13 cellular contexts compared by ENCODE assay signal in genomic region chr22:31192513-31192912, GRCh38. TPM values are rescaled to one million over a fixed set of nuclear protein-coding genes. Genes with fewer than 3 reads are reported as not detected.
DNase-seq lines count a peak whose midpoint lies in the region; ATAC-seq and TF ChIP-seq lines count a peak whose summit lies in the region.
"Had no signal": no experiment of that assay in that cellular context is flagged by ENCODE, and none has a peak within 500 bp of the region (broad histone marks: within the 10 kb centered on the region; RNA-seq: fewer than 3 reads in every experiment).

No MANE protein-coding gene starts in this region.

- TF ChIP-seq CTCF in 22Rv1 (IDR thresholded peaks at IDR 0.05) (no peak), HEK293 (tag by site-specific recombination; IDR thresholded peaks at IDR 0.05) (no peak), fibroblast of the aortic adventitia (IDR thresholded peaks at IDR 0.05; ENCODE audit: insufficient read depth, low read length) (no peak)

- H3K4me3 ChIP-seq in HEK293 (ENCODE audit: low read depth, low read length) = no peak overlapping the region
- no peak overlapping the region for H3K4me3 ChIP-seq in fibroblast of the aortic adventitia (ENCODE audit: low read depth, low read length)
- no peak overlapping the region for H3K4me3 ChIP-seq in effector memory CD4-positive, alpha-beta T cell (ENCODE audit: insufficient read depth, low read depth, low read length, poor library complexity, severe bottlenecking)

- H3K27ac ChIP-seq in 22Rv1 = peak overlapping the region; percentile 51
- H3K27ac ChIP-seq in HEK293 (ENCODE audit: extremely low read depth, low read depth, low read length) = no peak overlapping the region
- H3K27ac ChIP-seq in effector memory CD4-positive, alpha-beta T cell (ENCODE audit: insufficient read depth, low read length, poor library complexity, severe bottlenecking) = no peak overlapping the region

- no peaks in the 10 kb centered on the region for H3K27me3 ChIP-seq in effector memory CD4-positive, alpha-beta T cell (replicated peaks; ENCODE audit: control insufficient read depth, insufficient read depth, low read length, poor library complexity, severe bottlenecking)

- H3K36me3 ChIP-seq in HEK293 (ENCODE audit: control insufficient read depth in 2 of 2, insufficient read depth in 1 of 2, low read length in 2 of 2) = peaks cover 12 to 48% of the 10 kb centered on the region in 2 experiments
- peaks cover 40% of the 10 kb centered on the region for H3K36me3 ChIP-seq in effector memory CD4-positive, alpha-beta T cell (ENCODE audit: control insufficient read depth, insufficient read depth, low read length)

- in situ Hi-C loops in SK-MEL-5 (cut with HindIII; ENCODE audit: low pct_unique_long_range_greater_than_20kb, low sequenced_read_pairs) = no loop called here

- no peaks in the 10 kb centered on the region for H3K4me1 ChIP-seq in HEK293 (ENCODE audit: control insufficient read depth, insufficient read depth, low read length)
- no peaks in the 10 kb centered on the region for H3K4me1 ChIP-seq in effector memory CD4-positive, alpha-beta T cell (ENCODE audit: control insufficient read depth, insufficient read depth, low read length, poor library complexity, severe bottlenecking)

- DNase-seq in SK-MEL-5 (ENCODE audit: low read depth, low spot score) (peak; percentile 51), fibroblast of the aortic adventitia (ENCODE audit: low read depth) (peak; percentile 76), DMS53 (lab: John Stamatoyannopoulos, UW) (no peak), NCI-H187 treated with DMSO at 0.1 percent for 48 hours (lab: John Stamatoyannopoulos, UW) (no peak)
- DNase-seq in effector memory CD4-positive, alpha-beta T cell = no peak
- DNase-seq: activated CD8-positive, alpha-beta memory T cell treated with anti-CD3 and anti-CD28 coated beads, Interleukin-2, amount 50 U/mL, for 48 hours; NCI-H345; SHP77; stimulated activated CD4-positive, alpha-beta T cell treated with anti-CD3 and anti-CD28 coated beads, Interleukin-2, amount 100 ng/mL, for 24 hours had no signal

- no peak for ATAC-seq in GM21381 (IDR thresholded peaks at IDR 0.05; ENCODE audit: unreplicated experiment)
- ATAC-seq: stimulated activated effector memory CD8-positive, alpha-beta T cell treated with anti-CD3 and anti-CD28 coated beads, Interleukin-12 subunit alpha, Interleukin-12 subunit beta, amount 100 ng/mL, for 72 hours had no signal

- CTCF ChIA-PET in HEK293 (lab: Yijun Ruan, JAX) = interaction anchor here (0.7 to 3.6 kb wide), 4 partner anchors 17 to 81 kb away, joined by 3 to 19 read pairs (median 6); partner anchors contain the start of gene LIMK2

- POLR2A ChIA-PET in HEK293 (lab: Yijun Ruan, JAX) = no interaction called here

- H3K9me3 ChIP-seq in HEK293 (ENCODE audit: control insufficient read depth, insufficient read depth, low read depth, low read length) = no peaks in the 10 kb centered on the region
- H3K9me3 ChIP-seq in effector memory CD4-positive, alpha-beta T cell (ENCODE audit: control insufficient read depth, low read length) = no peaks in the 10 kb centered on the region

TF ChIP-seq in HEK293, 187 proteins besides CTCF, POLR2A, EP300 and RAD21 (continues in another document):
- no peak for TF ChIP-seq ZNF488 (tag by site-specific recombination; IDR thresholded peaks at IDR 0.05)
- TF ChIP-seq ZNF558 (tag by site-specific recombination; IDR thresholded peaks at IDR 0.05) = 0 out of 2 replicates have a peak, but pooled peaks have one; percentile 13
- TF ChIP-seq REST (tag by site-specific recombination; IDR thresholded peaks at IDR 0.05) = no peak
- TF ChIP-seq ZNF433 (tag by site-specific recombination; IDR thresholded peaks at IDR 0.05; ENCODE audit: low read depth) = no peak
- TF ChIP-seq ZBTB44 (tag by site-specific recombination; IDR thresholded peaks at IDR 0.05) = peak; percentile 76
- peak; percentile 68; the same call in 1 of the 2 replicates for TF ChIP-seq PRDM1 (tag by site-specific recombination; IDR thresholded peaks at IDR 0.05)
- TF ChIP-seq ZBTB17 (tag by site-specific recombination; IDR thresholded peaks at IDR 0.05) = peak; percentile 60; the same call in 1 of the 2 replicates
- TF ChIP-seq, protein P1, sequence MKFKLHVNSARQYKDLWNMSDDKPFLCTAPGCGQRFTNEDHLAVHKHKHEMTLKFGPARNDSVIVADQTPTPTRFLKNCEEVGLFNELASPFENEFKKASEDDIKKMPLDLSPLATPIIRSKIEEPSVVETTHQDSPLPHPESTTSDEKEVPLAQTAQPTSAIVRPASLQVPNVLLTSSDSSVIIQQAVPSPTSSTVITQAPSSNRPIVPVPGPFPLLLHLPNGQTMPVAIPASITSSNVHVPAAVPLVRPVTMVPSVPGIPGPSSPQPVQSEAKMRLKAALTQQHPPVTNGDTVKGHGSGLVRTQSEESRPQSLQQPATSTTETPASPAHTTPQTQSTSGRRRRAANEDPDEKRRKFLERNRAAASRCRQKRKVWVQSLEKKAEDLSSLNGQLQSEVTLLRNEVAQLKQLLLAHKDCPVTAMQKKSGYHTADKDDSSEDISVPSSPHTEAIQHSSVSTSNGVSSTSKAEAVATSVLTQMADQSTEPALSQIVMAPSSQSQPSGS (tag by site-specific recombination; IDR thresholded peaks at IDR 0.05; ENCODE audit: low read depth) = peak; percentile 44

RNA-seq across cellular contexts. Expression of gene LIMK2, which starts 19.6 kb away (rescaled TPM):
- 36.6 and 43.9 TPM in 2 replicates for total RNA-seq in SK-MEL-5 (2014; rRNA removed; shearing (Covaris generic))
- 29.2 and 42.2 TPM in 2 replicates for polyA plus RNA-seq in SK-MEL-5 (2015; cell fraction: cytosol; rRNA removed)
- polyA plus RNA-seq in SK-MEL-5 (2015; cell fraction: nucleus; rRNA removed) = 60.3 and 66.3 TPM in 2 replicates
- 10.0 and 51.5 TPM in 2 replicates for total RNA-seq in fibroblast of the aortic adventitia (ENCODE audit: low replicate concordance)

RNA-seq across cellular contexts. Expression of gene RNF185, which starts 32.5 kb away (rescaled TPM):
- total RNA-seq in SK-MEL-5 (2014; rRNA removed; shearing (Covaris generic)) = 63.5 and 68.7 TPM in 2 replicates
- polyA plus RNA-seq in SK-MEL-5 (2015; cell fraction: cytosol; rRNA removed) = 53.2 and 64.3 TPM in 2 replicates
- polyA plus RNA-seq in SK-MEL-5 (2015; cell fraction: nucleus; rRNA removed) = 44.1 and 52.5 TPM in 2 replicates
- total RNA-seq in fibroblast of the aortic adventitia (ENCODE audit: low replicate concordance) = 23.2 and 35.8 TPM in 2 replicates

RNA-seq across cellular contexts. Expression of gene PLA2G3, which starts 52.2 kb away (rescaled TPM):
- total RNA-seq in SK-MEL-5 (2014; rRNA removed; shearing (Covaris generic)) = 0.03 TPM in 1 of 2 replicates, not detected in the other
- not detected in 2 replicates for polyA plus RNA-seq in SK-MEL-5 (2015; cell fraction: cytosol; rRNA removed)
- polyA plus RNA-seq in SK-MEL-5 (2015; cell fraction: nucleus; rRNA removed) = not detected in 2 replicates
- total RNA-seq in fibroblast of the aortic adventitia (ENCODE audit: low replicate concordance) = 0.08 and 0.09 TPM in 2 replicates

Comparison
In these comparisons a context has a peak if more than half of its experiments do, and no peak if none do; other contexts are left out.
1. DNase-seq: peak in SK-MEL-5 (single experiment) and fibroblast of the aortic adventitia (single experiment); none in DMS53 (single experiment), effector memory CD4-positive, alpha-beta T cell (0 of 3) and NCI-H187 treated with DMSO at 0.1 percent for 48 hours (single experiment).